ENCODE assay signal across 24 cellular contexts in the genomic region with DNA sequence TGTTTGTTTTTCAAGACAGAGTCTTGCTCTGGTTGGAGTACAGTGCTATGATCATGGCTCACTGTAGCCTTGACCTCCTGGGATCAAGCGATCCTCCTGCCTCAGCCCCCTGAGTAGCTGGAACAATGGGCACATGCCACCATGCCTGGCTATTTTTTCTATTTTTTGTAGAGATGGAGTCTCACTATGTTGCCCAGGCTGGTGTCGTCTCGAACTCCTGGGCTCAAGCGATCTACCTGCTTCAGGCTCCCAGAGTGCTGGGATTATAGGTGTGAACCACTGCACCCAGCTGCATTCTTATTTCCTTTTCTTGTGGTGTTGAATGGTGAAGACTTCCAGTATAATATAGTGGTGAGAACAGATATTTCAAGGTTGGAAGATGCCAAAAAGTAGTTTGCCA. TPM values are rescaled to one million over a fixed set of nuclear protein-coding genes. Genes with fewer than 3 reads are reported as not detected.
A peak's percentile ranks its signal among the peaks of the same experiment; 100 is the strongest.
DNase-seq lines count a peak whose midpoint lies in the region; ATAC-seq and TF ChIP-seq lines count a peak whose summit lies in the region.
"Had no signal": no experiment of that assay in that cellular context is flagged by ENCODE, and none has a peak within 500 bp of the region (broad histone marks: within the 10 kb centered on the region; RNA-seq: fewer than 3 reads in every experiment).

No MANE protein-coding gene starts in this region.

- intact Hi-C loops in heart right ventricle (cut with DNase I), result no loop called here

- DNase-seq in ecto neural progenitor cell (ENCODE audit: low spot score) (peak; percentile 17), MM.1S (no peak), heart right ventricle (no peak), SIG-M5 treated with dmso at 0.1 percent for 504 hours (lab: John Stamatoyannopoulos, UW; ENCODE audit: unreplicated experiment) (no peak)
- no peak for DNase-seq in activated CD8-positive, alpha-beta memory T cell treated with anti-CD3 and anti-CD28 coated beads for 24 hours
- DNase-seq: 8988T; ACHN; AML-193; BE2C; CD4-positive, alpha-beta T cell; CD8-positive, alpha-beta memory T cell; DMS 273 treated with DMSO at 0.1 percent for 48 hours; DMS79; EL; GDM1; HFFc6 had no signal

- H3K27me3 ChIP-seq in iPS-18a (ENCODE audit: control insufficient read depth, insufficient read depth, low read length), result no peaks in the 10 kb centered on the region
- H3K27me3 ChIP-seq in MM.1S (replicated peaks; ENCODE audit: insufficient read depth, low read length), result no peaks in the 10 kb centered on the region
- H3K27me3 ChIP-seq in heart right ventricle, result peaks cover 0 to 13% (median 6%) of the 10 kb centered on the region in 7 donors
- H3K27me3 ChIP-seq: BLaER1 treated with 17β-estradiol and CSF1 and Interleukin-3, amounts not matched to agents 10 nM and 100 nM had no signal

- peaks cover 14% of the 10 kb centered on the region for H3F3A ChIP-seq in MM.1S (ENCODE audit: insufficient read depth, low read length)

- H3K27ac ChIP-seq in 22Rv1 (peak overlapping the region; percentile 49), VCaP (peak overlapping the region; percentile 88), iPS-18a (ENCODE audit: low read length) (peak overlapping the region; percentile 42), MM.1S (ENCODE audit: low read length) (no peak overlapping the region), heart right ventricle (no peak overlapping the region)
- H3K27ac ChIP-seq: BLaER1 treated with 17β-estradiol and CSF1 and Interleukin-3, amounts not matched to agents 10 nM and 100 nM had no signal

- H3K4me1 ChIP-seq in iPS-18a (ENCODE audit: control insufficient read depth, low read depth, low read length) (peaks cover 83% of the 10 kb centered on the region), MM.1S (ENCODE audit: low read length) (peaks cover 20% of the 10 kb centered on the region), heart right ventricle (no peaks in the 10 kb centered on the region)
- H3K4me1 ChIP-seq: BE2C, HAP-1 had no signal

- H3K79me2 ChIP-seq in MM.1S (ENCODE audit: low read length), result no peaks in the 10 kb centered on the region

- H3K9ac ChIP-seq in iPS-18a (ENCODE audit: low read length) (no peak overlapping the region), MM.1S (ENCODE audit: low read length) (no peak overlapping the region)
- H3K9ac ChIP-seq: BLaER1 treated with 17β-estradiol and CSF1 and Interleukin-3, amounts not matched to agents 10 nM and 100 nM had no signal

- H4K20me1 ChIP-seq in MM.1S (ENCODE audit: insufficient read depth, low read length), result no peaks in the 10 kb centered on the region
- H4K20me1 ChIP-seq: BLaER1 treated with 17β-estradiol and CSF1 and Interleukin-3, amounts not matched to agents 10 nM and 100 nM had no signal

- H3K4me3 ChIP-seq in iPS-18a (ENCODE audit: low read length) (no peak overlapping the region), MM.1S (ENCODE audit: low read length) (no peak overlapping the region), heart right ventricle (no peak overlapping the region)
- H3K4me3 ChIP-seq: A549; BLaER1 treated with 17β-estradiol and CSF1 and Interleukin-3, amounts not matched to agents 10 nM and 100 nM; GM12878; HAP-1 had no signal

- H2AFZ ChIP-seq in MM.1S (ENCODE audit: low read length), result no peak overlapping the region

- no peak overlapping the region for H3K4me2 ChIP-seq in MM.1S (ENCODE audit: low read depth, low read length)
- H3K4me2 ChIP-seq: BLaER1 treated with 17β-estradiol and CSF1 and Interleukin-3, amounts not matched to agents 10 nM and 100 nM had no signal

- H3K36me3 ChIP-seq in iPS-18a (ENCODE audit: control insufficient read depth, low read depth, low read length) (no peaks in the 10 kb centered on the region), MM.1S (replicated peaks; ENCODE audit: insufficient read depth, low read length) (no peaks in the 10 kb centered on the region), heart right ventricle (no peaks in the 10 kb centered on the region)
- H3K36me3 ChIP-seq: BE2C; BLaER1 treated with 17β-estradiol and CSF1 and Interleukin-3, amounts not matched to agents 10 nM and 100 nM; HAP-1 had no signal

- WGBS in heart right ventricle, 2 donors, result 97 to 100% methylated on average over 4 of the region's 4 CpGs

- no peak for ATAC-seq in heart right ventricle
- ATAC-seq: A549, GM12878 had no signal

- H3K9me3 ChIP-seq in iPS-18a (ENCODE audit: control insufficient read depth, low read depth, low read length) (no peaks in the 10 kb centered on the region), MM.1S (replicated peaks; ENCODE audit: insufficient read depth, low read length) (no peaks in the 10 kb centered on the region), heart right ventricle (no peaks in the 10 kb centered on the region)
- H3K9me3 ChIP-seq: A549, BE2C, HAP-1 had no signal

- H3K9me2 ChIP-seq in MM.1S (replicated peaks; ENCODE audit: insufficient read depth, low read length), result no peaks in the 10 kb centered on the region

- TF ChIP-seq CTCF in 22Rv1 (IDR thresholded peaks at IDR 0.05) (no peak), VCaP (conservative IDR thresholded peaks at IDR 0.05) (no peak), MM.1S (IDR thresholded peaks at IDR 0.05; ENCODE audit: low read length) (no peak), heart right ventricle (IDR thresholded peaks at IDR 0.05) (no peak)

RNA-seq across cellular contexts. Expression of gene B3GALT5, which starts 28.0 kb away (rescaled TPM):
- under 1 TPM in 9 of 10 donors, not detected in 1; 0.02 to 0.81 (median 0.17) TPM for total RNA-seq in heart right ventricle
- polyA plus RNA-seq in heart right ventricle, result under 1 TPM; under 0.01 TPM
- total RNA-seq: CD4-positive, alpha-beta T cell; CD8-positive, alpha-beta memory T cell had no signal
- polyA plus RNA-seq: CD14-positive monocyte; CD8-positive, alpha-beta memory T cell had no signal

Comparison
In these comparisons a context has a peak if more than half of its experiments do, and no peak if none do; other contexts are left out.
1. H3K27ac ChIP-seq: peak in 22Rv1 (single experiment), VCaP (single experiment) and iPS-18a (single experiment); none in MM.1S (single experiment) and heart right ventricle (0 of 10).